ENCODE assay signal across 1 cellular context in the genomic region with DNA sequence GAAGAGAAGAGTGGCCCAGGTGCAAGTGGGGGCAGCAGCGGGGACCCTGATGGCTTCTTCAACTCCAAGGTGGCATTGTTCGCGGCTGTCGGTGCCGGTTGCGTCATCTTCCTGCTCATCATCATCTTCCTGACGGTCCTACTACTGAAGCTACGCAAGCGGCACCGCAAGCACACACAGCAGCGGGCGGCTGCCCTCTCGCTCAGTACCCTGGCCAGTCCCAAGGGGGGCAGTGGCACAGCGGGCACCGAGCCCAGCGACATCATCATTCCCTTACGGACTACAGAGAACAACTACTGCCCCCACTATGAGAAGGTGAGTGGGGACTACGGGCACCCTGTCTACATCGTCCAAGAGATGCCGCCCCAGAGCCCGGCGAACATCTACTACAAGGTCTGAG.
TF ChIP-seq lines count a peak whose summit lies in the region.

No MANE protein-coding gene starts in this region.

TF ChIP-seq in K562, 482 proteins besides CTCF, POLR2A, EP300 and RAD21 (continued from another document):
- TF ChIP-seq, protein P1, sequence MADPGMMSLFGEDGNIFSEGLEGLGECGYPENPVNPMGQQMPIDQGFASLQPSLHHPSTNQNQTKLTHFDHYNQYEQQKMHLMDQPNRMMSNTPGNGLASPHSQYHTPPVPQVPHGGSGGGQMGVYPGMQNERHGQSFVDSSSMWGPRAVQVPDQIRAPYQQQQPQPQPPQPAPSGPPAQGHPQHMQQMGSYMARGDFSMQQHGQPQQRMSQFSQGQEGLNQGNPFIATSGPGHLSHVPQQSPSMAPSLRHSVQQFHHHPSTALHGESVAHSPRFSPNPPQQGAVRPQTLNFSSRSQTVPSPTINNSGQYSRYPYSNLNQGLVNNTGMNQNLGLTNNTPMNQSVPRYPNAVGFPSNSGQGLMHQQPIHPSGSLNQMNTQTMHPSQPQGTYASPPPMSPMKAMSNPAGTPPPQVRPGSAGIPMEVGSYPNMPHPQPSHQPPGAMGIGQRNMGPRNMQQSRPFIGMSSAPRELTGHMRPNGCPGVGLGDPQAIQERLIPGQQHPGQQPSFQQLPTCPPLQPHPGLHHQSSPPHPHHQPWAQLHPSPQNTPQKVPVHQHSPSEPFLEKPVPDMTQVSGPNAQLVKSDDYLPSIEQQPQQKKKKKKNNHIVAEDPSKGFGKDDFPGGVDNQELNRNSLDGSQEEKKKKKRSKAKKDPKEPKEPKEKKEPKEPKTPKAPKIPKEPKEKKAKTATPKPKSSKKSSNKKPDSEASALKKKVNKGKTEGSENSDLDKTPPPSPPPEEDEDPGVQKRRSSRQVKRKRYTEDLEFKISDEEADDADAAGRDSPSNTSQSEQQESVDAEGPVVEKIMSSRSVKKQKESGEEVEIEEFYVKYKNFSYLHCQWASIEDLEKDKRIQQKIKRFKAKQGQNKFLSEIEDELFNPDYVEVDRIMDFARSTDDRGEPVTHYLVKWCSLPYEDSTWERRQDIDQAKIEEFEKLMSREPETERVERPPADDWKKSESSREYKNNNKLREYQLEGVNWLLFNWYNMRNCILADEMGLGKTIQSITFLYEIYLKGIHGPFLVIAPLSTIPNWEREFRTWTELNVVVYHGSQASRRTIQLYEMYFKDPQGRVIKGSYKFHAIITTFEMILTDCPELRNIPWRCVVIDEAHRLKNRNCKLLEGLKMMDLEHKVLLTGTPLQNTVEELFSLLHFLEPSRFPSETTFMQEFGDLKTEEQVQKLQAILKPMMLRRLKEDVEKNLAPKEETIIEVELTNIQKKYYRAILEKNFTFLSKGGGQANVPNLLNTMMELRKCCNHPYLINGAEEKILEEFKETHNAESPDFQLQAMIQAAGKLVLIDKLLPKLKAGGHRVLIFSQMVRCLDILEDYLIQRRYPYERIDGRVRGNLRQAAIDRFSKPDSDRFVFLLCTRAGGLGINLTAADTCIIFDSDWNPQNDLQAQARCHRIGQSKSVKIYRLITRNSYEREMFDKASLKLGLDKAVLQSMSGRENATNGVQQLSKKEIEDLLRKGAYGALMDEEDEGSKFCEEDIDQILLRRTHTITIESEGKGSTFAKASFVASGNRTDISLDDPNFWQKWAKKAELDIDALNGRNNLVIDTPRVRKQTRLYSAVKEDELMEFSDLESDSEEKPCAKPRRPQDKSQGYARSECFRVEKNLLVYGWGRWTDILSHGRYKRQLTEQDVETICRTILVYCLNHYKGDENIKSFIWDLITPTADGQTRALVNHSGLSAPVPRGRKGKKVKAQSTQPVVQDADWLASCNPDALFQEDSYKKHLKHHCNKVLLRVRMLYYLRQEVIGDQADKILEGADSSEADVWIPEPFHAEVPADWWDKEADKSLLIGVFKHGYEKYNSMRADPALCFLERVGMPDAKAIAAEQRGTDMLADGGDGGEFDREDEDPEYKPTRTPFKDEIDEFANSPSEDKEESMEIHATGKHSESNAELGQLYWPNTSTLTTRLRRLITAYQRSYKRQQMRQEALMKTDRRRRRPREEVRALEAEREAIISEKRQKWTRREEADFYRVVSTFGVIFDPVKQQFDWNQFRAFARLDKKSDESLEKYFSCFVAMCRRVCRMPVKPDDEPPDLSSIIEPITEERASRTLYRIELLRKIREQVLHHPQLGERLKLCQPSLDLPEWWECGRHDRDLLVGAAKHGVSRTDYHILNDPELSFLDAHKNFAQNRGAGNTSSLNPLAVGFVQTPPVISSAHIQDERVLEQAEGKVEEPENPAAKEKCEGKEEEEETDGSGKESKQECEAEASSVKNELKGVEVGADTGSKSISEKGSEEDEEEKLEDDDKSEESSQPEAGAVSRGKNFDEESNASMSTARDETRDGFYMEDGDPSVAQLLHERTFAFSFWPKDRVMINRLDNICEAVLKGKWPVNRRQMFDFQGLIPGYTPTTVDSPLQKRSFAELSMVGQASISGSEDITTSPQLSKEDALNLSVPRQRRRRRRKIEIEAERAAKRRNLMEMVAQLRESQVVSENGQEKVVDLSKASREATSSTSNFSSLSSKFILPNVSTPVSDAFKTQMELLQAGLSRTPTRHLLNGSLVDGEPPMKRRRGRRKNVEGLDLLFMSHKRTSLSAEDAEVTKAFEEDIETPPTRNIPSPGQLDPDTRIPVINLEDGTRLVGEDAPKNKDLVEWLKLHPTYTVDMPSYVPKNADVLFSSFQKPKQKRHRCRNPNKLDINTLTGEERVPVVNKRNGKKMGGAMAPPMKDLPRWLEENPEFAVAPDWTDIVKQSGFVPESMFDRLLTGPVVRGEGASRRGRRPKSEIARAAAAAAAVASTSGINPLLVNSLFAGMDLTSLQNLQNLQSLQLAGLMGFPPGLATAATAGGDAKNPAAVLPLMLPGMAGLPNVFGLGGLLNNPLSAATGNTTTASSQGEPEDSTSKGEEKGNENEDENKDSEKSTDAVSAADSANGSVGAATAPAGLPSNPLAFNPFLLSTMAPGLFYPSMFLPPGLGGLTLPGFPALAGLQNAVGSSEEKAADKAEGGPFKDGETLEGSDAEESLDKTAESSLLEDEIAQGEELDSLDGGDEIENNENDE (IDR thresholded peaks at IDR 0.05; ENCODE audit: low read depth, low read length), result no peak
- TF ChIP-seq PRMT5 (CRISPR knock-in tag; IDR thresholded peaks at IDR 0.05) (no peak), EZH2 (IDR thresholded peaks at IDR 0.05; ENCODE audit: borderline replicate concordance, low read depth, low read length) (no peak)
- TF ChIP-seq, protein P2, sequence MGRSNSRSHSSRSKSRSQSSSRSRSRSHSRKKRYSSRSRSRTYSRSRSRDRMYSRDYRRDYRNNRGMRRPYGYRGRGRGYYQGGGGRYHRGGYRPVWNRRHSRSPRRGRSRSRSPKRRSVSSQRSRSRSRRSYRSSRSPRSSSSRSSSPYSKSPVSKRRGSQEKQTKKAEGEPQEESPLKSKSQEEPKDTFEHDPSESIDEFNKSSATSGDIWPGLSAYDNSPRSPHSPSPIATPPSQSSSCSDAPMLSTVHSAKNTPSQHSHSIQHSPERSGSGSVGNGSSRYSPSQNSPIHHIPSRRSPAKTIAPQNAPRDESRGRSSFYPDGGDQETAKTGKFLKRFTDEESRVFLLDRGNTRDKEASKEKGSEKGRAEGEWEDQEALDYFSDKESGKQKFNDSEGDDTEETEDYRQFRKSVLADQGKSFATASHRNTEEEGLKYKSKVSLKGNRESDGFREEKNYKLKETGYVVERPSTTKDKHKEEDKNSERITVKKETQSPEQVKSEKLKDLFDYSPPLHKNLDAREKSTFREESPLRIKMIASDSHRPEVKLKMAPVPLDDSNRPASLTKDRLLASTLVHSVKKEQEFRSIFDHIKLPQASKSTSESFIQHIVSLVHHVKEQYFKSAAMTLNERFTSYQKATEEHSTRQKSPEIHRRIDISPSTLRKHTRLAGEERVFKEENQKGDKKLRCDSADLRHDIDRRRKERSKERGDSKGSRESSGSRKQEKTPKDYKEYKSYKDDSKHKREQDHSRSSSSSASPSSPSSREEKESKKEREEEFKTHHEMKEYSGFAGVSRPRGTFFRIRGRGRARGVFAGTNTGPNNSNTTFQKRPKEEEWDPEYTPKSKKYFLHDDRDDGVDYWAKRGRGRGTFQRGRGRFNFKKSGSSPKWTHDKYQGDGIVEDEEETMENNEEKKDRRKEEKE (IDR thresholded peaks at IDR 0.05; ENCODE audit: borderline replicate concordance in 1 of 2, control insufficient read depth in 1 of 2, low read depth in 2 of 2, low read length in 1 of 2), result no peak
